2 cellular contexts compared by ENCODE assay signal in the genomic region with DNA sequence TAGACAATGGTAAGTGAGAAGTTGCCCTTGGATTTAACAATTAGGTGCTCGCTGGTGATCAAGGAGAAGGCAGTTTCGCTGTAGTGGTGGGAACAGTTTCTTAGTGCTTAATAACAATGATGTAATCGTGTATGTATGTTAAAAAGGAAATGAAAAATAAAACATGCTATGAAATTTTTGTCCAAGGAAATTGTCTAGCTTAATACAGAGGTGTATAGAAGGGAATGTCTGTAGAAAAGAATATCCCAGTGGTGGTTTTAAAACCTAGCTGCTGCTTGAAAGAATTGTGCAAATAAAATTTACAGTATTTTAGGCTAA.
TF ChIP-seq lines count a peak whose summit lies in the region.

No MANE protein-coding gene starts in this region.

TF ChIP-seq in GM23338, 12 proteins besides CTCF, POLR2A, EP300 and RAD21:
- TF ChIP-seq JUNB (IDR thresholded peaks at IDR 0.05; ENCODE audit: unreplicated experiment): no peak
- TF ChIP-seq ZNF331 (CRISPR knock-in tag; IDR thresholded peaks at IDR 0.05; ENCODE audit: low read depth): no peak
- no peak for TF ChIP-seq ZNF114 (CRISPR knock-in tag; IDR thresholded peaks at IDR 0.05)
- no peak for TF ChIP-seq CREB1 (CRISPR knock-in tag; IDR thresholded peaks at IDR 0.05; ENCODE audit: low read depth)
- TF ChIP-seq, protein P1, sequence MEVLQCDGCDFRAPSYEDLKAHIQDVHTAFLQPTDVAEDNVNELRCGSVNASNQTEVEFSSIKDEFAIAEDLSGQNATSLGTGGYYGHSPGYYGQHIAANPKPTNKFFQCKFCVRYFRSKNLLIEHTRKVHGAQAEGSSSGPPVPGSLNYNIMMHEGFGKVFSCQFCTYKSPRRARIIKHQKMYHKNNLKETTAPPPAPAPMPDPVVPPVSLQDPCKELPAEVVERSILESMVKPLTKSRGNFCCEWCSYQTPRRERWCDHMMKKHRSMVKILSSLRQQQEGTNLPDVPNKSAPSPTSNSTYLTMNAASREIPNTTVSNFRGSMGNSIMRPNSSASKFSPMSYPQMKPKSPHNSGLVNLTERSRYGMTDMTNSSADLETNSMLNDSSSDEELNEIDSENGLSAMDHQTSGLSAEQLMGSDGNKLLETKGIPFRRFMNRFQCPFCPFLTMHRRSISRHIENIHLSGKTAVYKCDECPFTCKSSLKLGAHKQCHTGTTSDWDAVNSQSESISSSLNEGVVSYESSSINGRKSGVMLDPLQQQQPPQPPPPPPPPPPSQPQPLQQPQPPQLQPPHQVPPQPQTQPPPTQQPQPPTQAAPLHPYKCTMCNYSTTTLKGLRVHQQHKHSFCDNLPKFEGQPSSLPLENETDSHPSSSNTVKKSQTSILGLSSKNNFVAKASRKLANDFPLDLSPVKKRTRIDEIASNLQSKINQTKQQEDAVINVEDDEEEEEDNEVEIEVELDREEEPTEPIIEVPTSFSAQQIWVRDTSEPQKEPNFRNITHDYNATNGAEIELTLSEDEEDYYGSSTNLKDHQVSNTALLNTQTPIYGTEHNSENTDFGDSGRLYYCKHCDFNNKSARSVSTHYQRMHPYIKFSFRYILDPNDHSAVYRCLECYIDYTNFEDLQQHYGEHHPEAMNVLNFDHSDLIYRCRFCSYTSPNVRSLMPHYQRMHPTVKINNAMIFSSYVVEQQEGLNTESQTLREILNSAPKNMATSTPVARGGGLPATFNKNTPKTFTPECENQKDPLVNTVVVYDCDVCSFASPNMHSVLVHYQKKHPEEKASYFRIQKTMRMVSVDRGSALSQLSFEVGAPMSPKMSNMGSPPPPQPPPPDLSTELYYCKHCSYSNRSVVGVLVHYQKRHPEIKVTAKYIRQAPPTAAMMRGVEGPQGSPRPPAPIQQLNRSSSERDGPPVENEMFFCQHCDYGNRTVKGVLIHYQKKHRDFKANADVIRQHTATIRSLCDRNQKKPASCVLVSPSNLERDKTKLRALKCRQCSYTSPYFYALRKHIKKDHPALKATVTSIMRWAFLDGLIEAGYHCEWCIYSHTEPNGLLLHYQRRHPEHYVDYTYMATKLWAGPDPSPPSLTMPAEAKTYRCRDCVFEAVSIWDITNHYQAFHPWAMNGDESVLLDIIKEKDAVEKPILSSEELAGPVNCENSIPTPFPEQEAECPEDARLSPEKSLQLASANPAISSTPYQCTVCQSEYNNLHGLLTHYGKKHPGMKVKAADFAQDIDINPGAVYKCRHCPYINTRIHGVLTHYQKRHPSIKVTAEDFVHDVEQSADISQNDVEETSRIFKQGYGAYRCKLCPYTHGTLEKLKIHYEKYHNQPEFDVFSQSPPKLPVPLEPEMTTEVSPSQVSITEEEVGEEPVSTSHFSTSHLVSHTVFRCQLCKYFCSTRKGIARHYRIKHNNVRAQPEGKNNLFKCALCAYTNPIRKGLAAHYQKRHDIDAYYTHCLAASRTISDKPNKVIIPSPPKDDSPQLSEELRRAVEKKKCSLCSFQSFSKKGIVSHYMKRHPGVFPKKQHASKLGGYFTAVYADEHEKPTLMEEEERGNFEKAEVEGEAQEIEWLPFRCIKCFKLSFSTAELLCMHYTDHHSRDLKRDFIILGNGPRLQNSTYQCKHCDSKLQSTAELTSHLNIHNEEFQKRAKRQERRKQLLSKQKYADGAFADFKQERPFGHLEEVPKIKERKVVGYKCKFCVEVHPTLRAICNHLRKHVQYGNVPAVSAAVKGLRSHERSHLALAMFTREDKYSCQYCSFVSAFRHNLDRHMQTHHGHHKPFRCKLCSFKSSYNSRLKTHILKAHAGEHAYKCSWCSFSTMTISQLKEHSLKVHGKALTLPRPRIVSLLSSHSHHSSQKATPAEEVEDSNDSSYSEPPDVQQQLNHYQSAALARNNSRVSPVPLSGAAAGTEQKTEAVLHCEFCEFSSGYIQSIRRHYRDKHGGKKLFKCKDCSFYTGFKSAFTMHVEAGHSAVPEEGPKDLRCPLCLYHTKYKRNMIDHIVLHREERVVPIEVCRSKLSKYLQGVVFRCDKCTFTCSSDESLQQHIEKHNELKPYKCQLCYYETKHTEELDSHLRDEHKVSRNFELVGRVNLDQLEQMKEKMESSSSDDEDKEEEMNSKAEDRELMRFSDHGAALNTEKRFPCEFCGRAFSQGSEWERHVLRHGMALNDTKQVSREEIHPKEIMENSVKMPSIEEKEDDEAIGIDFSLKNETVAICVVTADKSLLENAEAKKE (CRISPR knock-in tag; IDR thresholded peaks at IDR 0.05): no peak
- TF ChIP-seq STAT1 (IDR thresholded peaks at IDR 0.05; ENCODE audit: unreplicated experiment): no peak
- no peak for TF ChIP-seq POLR2AphosphoS5 (IDR thresholded peaks at IDR 0.05; ENCODE audit: low read depth)

TF ChIP-seq in K562, 482 proteins besides CTCF, POLR2A, EP300 and RAD21 (continues in another document):
- no peak for TF ChIP-seq PHB (CRISPR knock-in tag; IDR thresholded peaks at IDR 0.05)
- TF ChIP-seq ZNF668 (CRISPR knock-in tag; IDR thresholded peaks at IDR 0.05): no peak
- no peak for TF ChIP-seq FOSL1 (tag; conservative IDR thresholded peaks at IDR 0.05)
- TF ChIP-seq MECOM (CRISPR knock-in tag; IDR thresholded peaks at IDR 0.05): no peak
- TF ChIP-seq, protein P2, sequence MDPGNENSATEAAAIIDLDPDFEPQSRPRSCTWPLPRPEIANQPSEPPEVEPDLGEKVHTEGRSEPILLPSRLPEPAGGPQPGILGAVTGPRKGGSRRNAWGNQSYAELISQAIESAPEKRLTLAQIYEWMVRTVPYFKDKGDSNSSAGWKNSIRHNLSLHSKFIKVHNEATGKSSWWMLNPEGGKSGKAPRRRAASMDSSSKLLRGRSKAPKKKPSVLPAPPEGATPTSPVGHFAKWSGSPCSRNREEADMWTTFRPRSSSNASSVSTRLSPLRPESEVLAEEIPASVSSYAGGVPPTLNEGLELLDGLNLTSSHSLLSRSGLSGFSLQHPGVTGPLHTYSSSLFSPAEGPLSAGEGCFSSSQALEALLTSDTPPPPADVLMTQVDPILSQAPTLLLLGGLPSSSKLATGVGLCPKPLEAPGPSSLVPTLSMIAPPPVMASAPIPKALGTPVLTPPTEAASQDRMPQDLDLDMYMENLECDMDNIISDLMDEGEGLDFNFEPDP (CRISPR knock-in tag; IDR thresholded peaks at IDR 0.05): no peak
- TF ChIP-seq ZNF311 (CRISPR knock-in tag; IDR thresholded peaks at IDR 0.05): no peak
- TF ChIP-seq STAG1 (CRISPR knock-in tag; IDR thresholded peaks at IDR 0.05; ENCODE audit: borderline replicate concordance): no peak
- no peak for TF ChIP-seq RBM14 (IDR thresholded peaks at IDR 0.05; ENCODE audit: borderline replicate concordance, insufficient read depth, low read depth, low read length)
- no peak for TF ChIP-seq NR2C1 (IDR thresholded peaks at IDR 0.05)
- TF ChIP-seq NR2C1 (tag; IDR thresholded peaks at IDR 0.05): no peak
- no peak for TF ChIP-seq KLF16 (IDR thresholded peaks at IDR 0.05)
- TF ChIP-seq ZNF41 (CRISPR knock-in tag; conservative IDR thresholded peaks at IDR 0.05): no peak
- no peak for TF ChIP-seq MXI1 (IDR thresholded peaks at IDR 0.05; ENCODE audit: low read depth, low read length)
- TF ChIP-seq DMBX1 (CRISPR knock-in tag; IDR thresholded peaks at IDR 0.05; ENCODE audit: borderline replicate concordance): no peak
- TF ChIP-seq, protein P3, sequence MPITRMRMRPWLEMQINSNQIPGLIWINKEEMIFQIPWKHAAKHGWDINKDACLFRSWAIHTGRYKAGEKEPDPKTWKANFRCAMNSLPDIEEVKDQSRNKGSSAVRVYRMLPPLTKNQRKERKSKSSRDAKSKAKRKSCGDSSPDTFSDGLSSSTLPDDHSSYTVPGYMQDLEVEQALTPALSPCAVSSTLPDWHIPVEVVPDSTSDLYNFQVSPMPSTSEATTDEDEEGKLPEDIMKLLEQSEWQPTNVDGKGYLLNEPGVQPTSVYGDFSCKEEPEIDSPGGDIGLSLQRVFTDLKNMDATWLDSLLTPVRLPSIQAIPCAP (CRISPR knock-in tag; IDR thresholded peaks at IDR 0.05; ENCODE audit: borderline replicate concordance): no peak
- 0 out of 2 replicates have a peak, but pooled peaks have one; percentile 15 for TF ChIP-seq EP400 (IDR thresholded peaks at IDR 0.05)
- TF ChIP-seq, protein P4, sequence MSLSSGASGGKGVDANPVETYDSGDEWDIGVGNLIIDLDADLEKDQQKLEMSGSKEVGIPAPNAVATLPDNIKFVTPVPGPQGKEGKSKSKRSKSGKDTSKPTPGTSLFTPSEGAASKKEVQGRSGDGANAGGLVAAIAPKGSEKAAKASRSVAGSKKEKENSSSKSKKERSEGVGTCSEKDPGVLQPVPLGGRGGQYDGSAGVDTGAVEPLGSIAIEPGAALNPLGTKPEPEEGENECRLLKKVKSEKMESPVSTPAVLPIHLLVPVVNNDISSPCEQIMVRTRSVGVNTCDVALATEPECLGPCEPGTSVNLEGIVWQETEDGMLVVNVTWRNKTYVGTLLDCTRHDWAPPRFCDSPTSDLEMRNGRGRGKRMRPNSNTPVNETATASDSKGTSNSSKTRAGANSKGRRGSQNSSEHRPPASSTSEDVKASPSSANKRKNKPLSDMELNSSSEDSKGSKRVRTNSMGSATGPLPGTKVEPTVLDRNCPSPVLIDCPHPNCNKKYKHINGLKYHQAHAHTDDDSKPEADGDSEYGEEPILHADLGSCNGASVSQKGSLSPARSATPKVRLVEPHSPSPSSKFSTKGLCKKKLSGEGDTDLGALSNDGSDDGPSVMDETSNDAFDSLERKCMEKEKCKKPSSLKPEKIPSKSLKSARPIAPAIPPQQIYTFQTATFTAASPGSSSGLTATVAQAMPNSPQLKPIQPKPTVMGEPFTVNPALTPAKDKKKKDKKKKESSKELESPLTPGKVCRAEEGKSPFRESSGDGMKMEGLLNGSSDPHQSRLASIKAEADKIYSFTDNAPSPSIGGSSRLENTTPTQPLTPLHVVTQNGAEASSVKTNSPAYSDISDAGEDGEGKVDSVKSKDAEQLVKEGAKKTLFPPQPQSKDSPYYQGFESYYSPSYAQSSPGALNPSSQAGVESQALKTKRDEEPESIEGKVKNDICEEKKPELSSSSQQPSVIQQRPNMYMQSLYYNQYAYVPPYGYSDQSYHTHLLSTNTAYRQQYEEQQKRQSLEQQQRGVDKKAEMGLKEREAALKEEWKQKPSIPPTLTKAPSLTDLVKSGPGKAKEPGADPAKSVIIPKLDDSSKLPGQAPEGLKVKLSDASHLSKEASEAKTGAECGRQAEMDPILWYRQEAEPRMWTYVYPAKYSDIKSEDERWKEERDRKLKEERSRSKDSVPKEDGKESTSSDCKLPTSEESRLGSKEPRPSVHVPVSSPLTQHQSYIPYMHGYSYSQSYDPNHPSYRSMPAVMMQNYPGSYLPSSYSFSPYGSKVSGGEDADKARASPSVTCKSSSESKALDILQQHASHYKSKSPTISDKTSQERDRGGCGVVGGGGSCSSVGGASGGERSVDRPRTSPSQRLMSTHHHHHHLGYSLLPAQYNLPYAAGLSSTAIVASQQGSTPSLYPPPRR (CRISPR knock-in tag; IDR thresholded peaks at IDR 0.05; ENCODE audit: borderline replicate concordance): no peak
- no peak for TF ChIP-seq ZNF717 (CRISPR knock-in tag; IDR thresholded peaks at IDR 0.05)
- TF ChIP-seq, protein P5, sequence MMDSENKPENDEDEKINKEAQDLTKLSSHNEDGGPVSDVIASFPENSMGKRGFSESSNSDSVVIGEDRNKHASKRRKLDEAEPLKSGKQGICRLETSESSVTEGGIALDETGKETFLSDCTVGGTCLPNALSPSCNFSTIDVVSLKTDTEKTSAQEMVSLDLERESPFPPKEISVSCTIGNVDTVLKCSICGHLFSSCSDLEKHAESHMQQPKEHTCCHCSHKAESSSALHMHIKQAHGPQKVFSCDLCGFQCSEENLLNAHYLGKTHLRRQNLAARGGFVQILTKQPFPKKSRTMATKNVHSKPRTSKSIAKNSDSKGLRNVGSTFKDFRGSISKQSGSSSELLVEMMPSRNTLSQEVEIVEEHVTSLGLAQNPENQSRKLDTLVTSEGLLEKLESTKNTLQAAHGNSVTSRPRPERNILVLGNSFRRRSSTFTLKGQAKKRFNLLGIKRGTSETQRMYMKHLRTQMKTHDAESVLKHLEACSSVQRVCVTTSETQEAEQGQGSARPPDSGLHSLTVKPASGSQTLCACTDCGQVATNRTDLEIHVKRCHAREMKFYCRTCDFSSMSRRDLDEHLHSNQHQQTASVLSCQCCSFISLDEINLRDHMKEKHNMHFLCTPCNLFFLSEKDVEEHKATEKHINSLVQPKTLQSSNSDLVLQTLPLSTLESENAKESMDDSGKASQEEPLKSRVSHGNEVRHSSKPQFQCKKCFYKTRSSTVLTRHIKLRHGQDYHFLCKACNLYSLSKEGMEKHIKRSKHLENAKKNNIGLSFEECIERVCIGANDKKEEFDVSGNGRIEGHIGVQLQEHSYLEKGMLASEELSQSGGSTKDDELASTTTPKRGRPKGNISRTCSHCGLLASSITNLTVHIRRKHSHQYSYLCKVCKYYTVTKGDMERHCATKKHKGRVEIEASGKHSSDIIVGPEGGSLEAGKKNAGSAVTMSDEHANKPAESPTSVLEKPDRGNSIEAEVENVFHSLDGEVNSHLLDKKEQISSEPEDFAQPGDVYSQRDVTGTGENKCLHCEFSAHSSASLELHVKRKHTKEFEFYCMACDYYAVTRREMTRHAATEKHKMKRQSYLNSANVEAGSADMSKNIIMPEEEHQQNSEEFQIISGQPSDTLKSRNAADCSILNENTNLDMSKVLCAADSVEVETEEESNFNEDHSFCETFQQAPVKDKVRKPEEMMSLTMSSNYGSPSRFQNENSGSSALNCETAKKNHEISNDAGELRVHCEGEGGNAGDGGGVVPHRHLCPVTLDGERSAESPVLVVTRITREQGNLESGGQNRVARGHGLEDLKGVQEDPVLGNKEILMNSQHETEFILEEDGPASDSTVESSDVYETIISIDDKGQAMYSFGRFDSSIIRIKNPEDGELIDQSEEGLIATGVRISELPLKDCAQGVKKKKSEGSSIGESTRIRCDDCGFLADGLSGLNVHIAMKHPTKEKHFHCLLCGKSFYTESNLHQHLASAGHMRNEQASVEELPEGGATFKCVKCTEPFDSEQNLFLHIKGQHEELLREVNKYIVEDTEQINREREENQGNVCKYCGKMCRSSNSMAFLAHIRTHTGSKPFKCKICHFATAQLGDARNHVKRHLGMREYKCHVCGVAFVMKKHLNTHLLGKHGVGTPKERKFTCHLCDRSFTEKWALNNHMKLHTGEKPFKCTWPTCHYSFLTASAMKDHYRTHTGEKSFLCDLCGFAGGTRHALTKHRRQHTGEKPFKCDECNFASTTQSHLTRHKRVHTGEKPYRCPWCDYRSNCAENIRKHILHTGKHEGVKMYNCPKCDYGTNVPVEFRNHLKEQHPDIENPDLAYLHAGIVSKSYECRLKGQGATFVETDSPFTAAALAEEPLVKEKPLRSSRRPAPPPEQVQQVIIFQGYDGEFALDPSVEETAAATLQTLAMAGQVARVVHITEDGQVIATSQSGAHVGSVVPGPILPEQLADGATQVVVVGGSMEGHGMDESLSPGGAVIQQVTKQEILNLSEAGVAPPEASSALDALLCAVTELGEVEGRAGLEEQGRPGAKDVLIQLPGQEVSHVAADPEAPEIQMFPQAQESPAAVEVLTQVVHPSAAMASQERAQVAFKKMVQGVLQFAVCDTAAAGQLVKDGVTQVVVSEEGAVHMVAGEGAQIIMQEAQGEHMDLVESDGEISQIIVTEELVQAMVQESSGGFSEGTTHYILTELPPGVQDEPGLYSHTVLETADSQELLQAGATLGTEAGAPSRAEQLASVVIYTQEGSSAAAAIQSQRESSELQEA (IDR thresholded peaks at IDR 0.05; ENCODE audit: low read depth): no peak
